ENCODE assay signal across 5 cellular contexts in the genomic region with DNA sequence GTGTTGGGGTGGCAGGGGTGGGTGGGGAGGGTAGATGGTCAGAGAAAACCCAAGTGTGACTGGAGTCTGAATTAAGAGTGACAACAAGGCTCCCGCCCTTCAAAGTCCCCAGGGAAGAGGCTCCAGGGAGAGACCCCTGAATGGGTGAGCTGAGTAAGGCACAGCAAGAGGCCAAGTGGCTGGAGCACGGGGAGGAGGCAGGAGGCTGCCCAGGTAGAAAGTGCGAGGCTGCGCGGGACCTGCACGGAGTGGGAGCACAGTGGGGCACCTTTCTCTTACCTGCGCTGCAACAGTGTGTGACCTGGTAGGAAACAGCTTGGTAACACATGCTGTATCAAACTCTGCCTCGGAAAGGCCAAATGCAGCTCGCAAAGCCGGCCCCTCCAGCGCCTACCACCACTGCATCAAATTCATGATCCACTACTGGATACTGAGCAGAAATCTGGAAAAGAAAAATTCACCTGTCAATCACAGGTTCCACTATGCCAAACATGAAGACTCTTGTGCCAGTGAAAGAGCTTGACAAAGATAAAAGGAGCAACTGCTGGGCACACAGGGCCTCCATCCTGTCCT.
DNase-seq lines count a peak whose midpoint lies in the region; ATAC-seq and TF ChIP-seq lines count a peak whose summit lies in the region.
"Not testable (repeated sequence)": the region's sequence is repeated elsewhere in the genome, so short reads cannot be mapped to it uniquely, and the experiment has no call there.

No MANE protein-coding gene starts in this region.

- 89 to 100% methylated on average over 8 to 11 of the region's 11 CpGs for WGBS in testis, 2 donors

- peak; percentile 52 for DNase-seq in activated CD4-positive, alpha-beta T cell treated with anti-CD3 and anti-CD28 coated beads, Interleukin-2, amount 10 ng/mL, durations not matched to agents 24 days and 14 days
- peak; percentile 28 for DNase-seq in activated naive CD8-positive, alpha-beta T cell treated with anti-CD3 and anti-CD28 coated beads, Interleukin-2, amount 10 ng/mL, durations not matched to agents 7 days and 5 days
- peak; percentile 84 for DNase-seq in mesenteric fat pad (ENCODE audit: low spot score)
- DNase-seq in osteocyte (ENCODE audit: extremely low spot score, unreplicated experiment) = peak; percentile 82
- DNase-seq in testis = peak; percentile 9

- not testable (repeated sequence) for H3K4me3 Mint-ChIP-seq in activated CD4-positive, alpha-beta T cell treated with anti-CD3 and anti-CD28 coated beads, Interleukin-2, amount 10 ng/mL, durations not matched to agents 24 days and 14 days; activated naive CD8-positive, alpha-beta T cell treated with anti-CD3 and anti-CD28 coated beads, Interleukin-2, amount 10 ng/mL, durations not matched to agents 7 days and 5 days; osteocyte (ENCODE audit: unreplicated experiment)

- POLR2A ChIA-PET in activated naive CD8-positive, alpha-beta T cell treated with anti-CD3 and anti-CD28 coated beads, Interleukin-2, amount 10 ng/mL, durations not matched to agents 7 days and 5 days (lab: Charles Lee) = not testable (repeated sequence)

- not testable (repeated sequence) for H3K4me3 ChIP-seq in testis

- not testable (repeated sequence) for H3K4me1 ChIP-seq in testis

- H3K9me3 Mint-ChIP-seq in activated CD4-positive, alpha-beta T cell treated with anti-CD3 and anti-CD28 coated beads, Interleukin-2, amount 10 ng/mL, durations not matched to agents 24 days and 14 days; activated naive CD8-positive, alpha-beta T cell treated with anti-CD3 and anti-CD28 coated beads, Interleukin-2, amount 10 ng/mL, durations not matched to agents 7 days and 5 days; osteocyte (ENCODE audit: unreplicated experiment): not testable (repeated sequence)

- not testable (repeated sequence) for TF ChIP-seq POLR2A in testis (IDR thresholded peaks at IDR 0.05)

- not testable (repeated sequence) for H3K4me1 Mint-ChIP-seq in activated CD4-positive, alpha-beta T cell treated with anti-CD3 and anti-CD28 coated beads, Interleukin-2, amount 10 ng/mL, durations not matched to agents 24 days and 14 days; activated naive CD8-positive, alpha-beta T cell treated with anti-CD3 and anti-CD28 coated beads, Interleukin-2, amount 10 ng/mL, durations not matched to agents 7 days and 5 days; osteocyte (ENCODE audit: unreplicated experiment)

- H3K27me3 Mint-ChIP-seq in activated CD4-positive, alpha-beta T cell treated with anti-CD3 and anti-CD28 coated beads, Interleukin-2, amount 10 ng/mL, durations not matched to agents 24 days and 14 days; activated naive CD8-positive, alpha-beta T cell treated with anti-CD3 and anti-CD28 coated beads, Interleukin-2, amount 10 ng/mL, durations not matched to agents 7 days and 5 days; osteocyte (ENCODE audit: unreplicated experiment): not testable (repeated sequence)

- not testable (repeated sequence) for ATAC-seq in activated naive CD8-positive, alpha-beta T cell treated with anti-CD3 and anti-CD28 coated beads, Interleukin-2, amount 10 ng/mL, durations not matched to agents 7 days and 5 days (ENCODE audit: low read depth)

- H3K27me3 ChIP-seq in testis = not testable (repeated sequence)

- H3K36me3 Mint-ChIP-seq in activated CD4-positive, alpha-beta T cell treated with anti-CD3 and anti-CD28 coated beads, Interleukin-2, amount 10 ng/mL, durations not matched to agents 24 days and 14 days (ENCODE audit: low read depth) = peaks cover 11% of the 10 kb centered on the region
- not testable (repeated sequence) for H3K36me3 Mint-ChIP-seq in activated naive CD8-positive, alpha-beta T cell treated with anti-CD3 and anti-CD28 coated beads, Interleukin-2, amount 10 ng/mL, durations not matched to agents 7 days and 5 days; osteocyte (ENCODE audit: unreplicated experiment)

- not testable (repeated sequence) for H3K27ac Mint-ChIP-seq in activated CD4-positive, alpha-beta T cell treated with anti-CD3 and anti-CD28 coated beads, Interleukin-2, amount 10 ng/mL, durations not matched to agents 24 days and 14 days; activated naive CD8-positive, alpha-beta T cell treated with anti-CD3 and anti-CD28 coated beads, Interleukin-2, amount 10 ng/mL, durations not matched to agents 7 days and 5 days; osteocyte (ENCODE audit: unreplicated experiment)

- intact Hi-C loops in activated CD4-positive, alpha-beta T cell treated with anti-CD3 and anti-CD28 coated beads, Interleukin-2, amount 10 ng/mL, durations not matched to agents 24 days and 14 days (cut with micrococcal nuclease); testis (cut with DNase I; ENCODE audit: low total_unique reads): not testable (repeated sequence)

- TF ChIP-seq CTCF in osteocyte (IDR thresholded peaks at IDR 0.05); testis (IDR thresholded peaks at IDR 0.05): not testable (repeated sequence)

- H3K36me3 ChIP-seq in testis (ENCODE audit: low read depth, missing control alignments) = not testable (repeated sequence)

- not testable (repeated sequence) for H3K27ac ChIP-seq in testis

- not testable (repeated sequence) for H3K9me3 ChIP-seq in testis

Comparison
In these comparisons a context has a peak if more than half of its experiments do, and no peak if none do; other contexts are left out.
1. DNase-seq: peak in every context shown above with its lines; median percentile 84 in mesenteric fat pad; 82 in osteocyte; 52 in activated CD4-positive, alpha-beta T cell treated with anti-CD3 and anti-CD28 coated beads, Interleukin-2, amount 10 ng/mL, durations not matched to agents 24 days and 14 days; 28 in activated naive CD8-positive, alpha-beta T cell treated with anti-CD3 and anti-CD28 coated beads, Interleukin-2, amount 10 ng/mL, durations not matched to agents 7 days and 5 days; 9 in testis.